Comparison of ENCODE assay signal across 24 cellular contexts in the genomic region with DNA sequence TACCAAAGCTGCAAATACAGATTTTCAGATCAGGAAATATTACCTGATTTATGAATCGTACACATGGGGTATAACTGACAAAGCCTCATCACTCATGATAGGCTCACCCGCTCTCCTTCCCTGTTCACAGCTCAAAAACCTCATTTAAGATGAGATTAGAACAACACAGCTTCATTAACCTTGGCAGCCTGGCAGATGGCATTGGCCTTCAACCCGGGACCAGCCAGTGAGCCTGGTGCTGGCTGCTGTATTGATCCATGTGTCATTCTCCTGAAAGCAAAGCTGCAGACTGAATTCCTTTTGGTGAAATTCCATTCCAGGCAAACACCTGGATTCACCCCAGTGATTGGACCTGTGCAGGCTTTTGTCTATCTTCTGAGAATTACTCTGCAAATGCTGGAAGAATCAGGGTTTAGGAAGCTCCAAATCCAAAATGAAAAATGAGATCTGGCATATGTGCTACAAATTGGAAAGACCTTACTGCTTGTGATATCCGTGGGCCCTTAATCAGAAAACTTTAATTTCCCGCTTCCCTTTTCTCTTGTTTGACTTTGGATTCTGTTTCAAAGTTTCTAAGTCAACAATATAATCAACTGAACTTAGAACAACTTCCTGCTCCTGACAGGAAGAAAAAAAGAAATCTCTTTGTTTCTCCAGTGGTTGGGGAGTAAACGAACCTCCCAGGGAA.
A peak's percentile ranks its signal among the peaks of the same experiment; 100 is the strongest.
DNase-seq lines count a peak whose midpoint lies in the region; ATAC-seq, FAIRE-seq and TF ChIP-seq lines count a peak whose summit lies in the region.
"Had no signal": no experiment of that assay in that cellular context is flagged by ENCODE, and none has a peak within 500 bp of the region (broad histone marks: within the 10 kb centered on the region; RNA-seq: fewer than 3 reads in every experiment).

No MANE protein-coding gene starts in this region.

- H3K56ac ChIP-seq in IMR-90 (ENCODE audit: extremely low read depth, insufficient read depth, low read length) (no peak overlapping the region), H1 (replicated peaks; ENCODE audit: insufficient read length, low read depth, low read length) (no peak overlapping the region)

- H3K27me3 ChIP-seq in IMR-90 (ENCODE audit: control insufficient read depth, insufficient read depth, low read length) = no peaks in the 10 kb centered on the region
- no peaks in the 10 kb centered on the region for H3K27me3 ChIP-seq in H1 (replicated peaks in 1 of 4; ENCODE audit: control insufficient read depth in 3 of 4, extremely low read depth in 1 of 4, insufficient read depth in 3 of 4, low read length in 3 of 4)
- no peaks in the 10 kb centered on the region for H3K27me3 ChIP-seq in mucosa of stomach (ENCODE audit: control insufficient read depth, insufficient read depth, low read length)
- no peaks in the 10 kb centered on the region for H3K27me3 ChIP-seq in lower lobe of right lung (ENCODE audit: low read depth)
- no peaks in the 10 kb centered on the region for H3K27me3 ChIP-seq in uterus
- H3K27me3 ChIP-seq: heart left ventricle, upper lobe of right lung had no signal

- no peak overlapping the region for H2BK5ac ChIP-seq in IMR-90 (ENCODE audit: low read depth, low read length, poor library complexity, severe bottlenecking)
- H2BK5ac ChIP-seq in H1 (ENCODE audit: low read depth, low read length) = 0 out of 2 replicates have a peak overlapping the region, but pooled peaks have one; percentile 12

- H3K14ac ChIP-seq in IMR-90 (replicated peaks; ENCODE audit: low read depth, low read length) = no peak overlapping the region
- no peak overlapping the region for H3K14ac ChIP-seq in H1 (ENCODE audit: insufficient read length)

- H2AK5ac ChIP-seq in IMR-90 (ENCODE audit: low read depth, low read length) (no peak overlapping the region), H1 (ENCODE audit: low read depth, low read length) (no peak overlapping the region; the same call in 1 of the 2 replicates)

- H3K9me3 ChIP-seq in IMR-90 (ENCODE audit: control insufficient read depth, insufficient read depth, low read length) (no peaks in the 10 kb centered on the region), H1 (ENCODE audit: insufficient read depth in 2 of 2, low read depth in 1 of 2, low read length in 1 of 2) (no peaks in the 10 kb centered on the region; a peak in 1 of 4 replicates), mucosa of stomach (ENCODE audit: control insufficient read depth, low read length) (no peaks in the 10 kb centered on the region), lower lobe of right lung (no peaks in the 10 kb centered on the region), uterus (no peaks in the 10 kb centered on the region)
- H3K9me3 ChIP-seq: A549, heart left ventricle, upper lobe of right lung had no signal

- intact Hi-C loops in IMR-90 (cut with micrococcal nuclease) (no loop called here), lower lobe of right lung (cut with DNase I) (no loop called here), uterus (cut with DNase I; ENCODE audit: low total_unique reads) (no loop called here)

- H4K20me1 ChIP-seq in IMR-90 (ENCODE audit: insufficient read depth, low read length) (no peaks in the 10 kb centered on the region), H1 (replicated peaks in 1 of 2; ENCODE audit: control insufficient read depth in 1 of 2, insufficient read depth in 2 of 2, low read length in 2 of 2) (no peaks in the 10 kb centered on the region)

- H3K79me2 ChIP-seq in H1 (ENCODE audit: control insufficient read depth in 1 of 2, insufficient read depth in 2 of 2, low read length in 2 of 2) = no peaks in the 10 kb centered on the region

- 83% methylated on average over 1 of the region's 6 CpGs; no CpG with 5 or more reads in 1 of the 2 experiments for WGBS in IMR-90 (ENCODE audit: extremely low coverage in 2 of 2, insufficient read length in 1 of 2), 2 experiments
- 84% methylated on average over 6 of the region's 6 CpGs; no CpG with 5 or more reads in 1 of the 2 experiments for WGBS in H1 (ENCODE audit: extremely low coverage in 1 of 2, insufficient coverage in 1 of 2, insufficient read length in 1 of 2, insufficient replicate concordance in 2 of 2, low coverage in 1 of 2, low lambda C conversion rate in 2 of 2, missing lambda C conversion rate in 1 of 2), 2 experiments

- H4K91ac ChIP-seq in IMR-90 (ENCODE audit: insufficient read depth, low read depth, low read length) = no peak overlapping the region
- H4K91ac ChIP-seq in H1 (replicated peaks; ENCODE audit: insufficient read length, low read length) = peak overlapping the region; percentile 29

- H4K5ac ChIP-seq in IMR-90 (ENCODE audit: low read depth, low read length) (0 out of 2 replicates have a peak overlapping the region, but pooled peaks have one; percentile 6), H1 (ENCODE audit: insufficient read length, low read depth, low read length) (no peak overlapping the region)

- dilution Hi-C loops in IMR-90 (cut with HindIII; ENCODE audit: low sequenced_read_pairs, unreplicated experiment) = no loop called here

- no peak overlapping the region for H2BK120ac ChIP-seq in IMR-90 (ENCODE audit: low read depth, low read length)
- H2BK120ac ChIP-seq in H1 (replicated peaks; ENCODE audit: low read depth, low read length) = peak overlapping the region; percentile 44

- CTCF ChIA-PET in IMR-90 (lab: Yijun Ruan, JAX) (interaction anchor here (2.4 kb wide), 1 partner anchor 13 kb away, joined by 11 read pairs; no protein-coding TSS in a partner anchor), H1 (lab: Charles Lee; ENCODE audit: partially characterized antibody) (interaction anchor here (0.7 to 4.8 kb wide), 9 partner anchors 10 to 431 kb away, joined by 3 to 26 read pairs (median 4); no protein-coding TSS in a partner anchor)

- H3K4me2 ChIP-seq in IMR-90 (ENCODE audit: low read depth, low read length) = no peak overlapping the region
- no peak overlapping the region for H3K4me2 ChIP-seq in H1 (ENCODE audit: insufficient read depth in 1 of 2, low read depth in 2 of 2, low read length in 2 of 2)
- H3K4me2 ChIP-seq: A549 had no signal

- H3K23ac ChIP-seq in IMR-90 (ENCODE audit: low read depth, low read length) (no peak overlapping the region), H1 (ENCODE audit: insufficient read length) (no peak overlapping the region)

- no peak overlapping the region for H3K18ac ChIP-seq in IMR-90 (ENCODE audit: low read depth, low read length)
- H3K18ac ChIP-seq in H1 (ENCODE audit: extremely low read depth, low read length) = no peak overlapping the region

- H4K8ac ChIP-seq in IMR-90 (ENCODE audit: low read depth in 2 of 2, low read length in 2 of 2) = no peak overlapping the region
- H4K8ac ChIP-seq in H1 (ENCODE audit: extremely low read depth, insufficient read depth, low read length) = no peak overlapping the region

- no TSS peak for BruUV-seq in IMR-90 (replicated peaks; lab: Mats Ljungman, UMichigan)

- H3K9me1 ChIP-seq in IMR-90 (ENCODE audit: insufficient read depth, low read length) = no peaks in the 10 kb centered on the region

- in situ Hi-C loops in IMR-90 (cut with MboI; ENCODE audit: low sequenced_read_pairs) = no loop called here

- peak overlapping the region; percentile 16; the same call in 1 of the 2 replicates for H2BK20ac ChIP-seq in IMR-90 (ENCODE audit: low read depth, low read length)
- peak overlapping the region; percentile 55; the same call in 1 of the 2 replicates for H2BK20ac ChIP-seq in H1 (ENCODE audit: low read length)

- H2AFZ ChIP-seq in IMR-90 (replicated peaks; ENCODE audit: low read length, poor library complexity) (no peak overlapping the region), H1 (ENCODE audit: low read length) (peak overlapping the region; percentile 14; the same call in 1 of the 2 replicates)

- no peaks in the 10 kb centered on the region for H3K23me2 ChIP-seq in H1 (ENCODE audit: low read depth, low read length)

- H3K79me1 ChIP-seq in IMR-90 (ENCODE audit: low read depth in 1 of 2, low read length in 2 of 2) (no peaks in the 10 kb centered on the region), H1 (ENCODE audit: low read depth, low read length) (no peaks in the 10 kb centered on the region)

- TF ChIP-seq RAD21 in IMR-90 (IDR thresholded peaks at IDR 0.05; ENCODE audit: low read length) (no peak), H1 (IDR thresholded peaks at IDR 0.05 in 1 of 2, conservative IDR thresholded peaks at IDR 0.05 in 1 of 2; ENCODE audit: low read depth in 2 of 2, low read length in 2 of 2) (no peak)

- H3K36me3 ChIP-seq in IMR-90 (ENCODE audit: control insufficient read depth, insufficient read depth, low read length) (no peaks in the 10 kb centered on the region), H1 (ENCODE audit: control insufficient read depth in 2 of 4, insufficient read depth in 4 of 4, low read length in 3 of 4) (no peaks in the 10 kb centered on the region; a peak in 1 of 8 replicates), mucosa of stomach (ENCODE audit: control insufficient read depth, insufficient read depth, low read length) (no peaks in the 10 kb centered on the region), lower lobe of right lung (no peaks in the 10 kb centered on the region), uterus (no peaks in the 10 kb centered on the region)
- H3K36me3 ChIP-seq: heart left ventricle, upper lobe of right lung had no signal

- POLR2A ChIA-PET in IMR-90 (lab: Charles Lee; ENCODE audit: unreplicated experiment) = no interaction called here
- POLR2A ChIA-PET in H1 (lab: Charles Lee; ENCODE audit: partially characterized antibody) = no interaction called here

- TF ChIP-seq CTCF in C4-2B (conservative IDR thresholded peaks at IDR 0.05) = no peak
- TF ChIP-seq CTCF in IMR-90 (conservative IDR thresholded peaks at IDR 0.05; ENCODE audit: low read depth, low read length) = no peak
- TF ChIP-seq CTCF in H1 (IDR thresholded peaks at IDR 0.05; ENCODE audit: control extremely low read depth in 1 of 3, insufficient read depth in 1 of 3, low read depth in 1 of 3, low read length in 3 of 3) = no peak
- TF ChIP-seq CTCF in lower lobe of right lung (IDR thresholded peaks at IDR 0.05) = no peak
- TF ChIP-seq CTCF in uterus (IDR thresholded peaks at IDR 0.05) = no peak

- DNase-seq in IMR-90 (no peak), H1 (ENCODE audit: low read depth in 1 of 2, low spot score in 2 of 2) (no peak), lower lobe of right lung (no peak), uterus (no peak)
- DNase-seq in activated T-cell treated with anti-CD3 and anti-CD28 coated beads, Interleukin-2, amount 50 U/mL, for 1 hour = no peak
- DNase-seq: activated CD4-positive, alpha-beta T cell treated with anti-CD3 and anti-CD28 coated beads, Interleukin-2, amount 50 U/mL, for 1 hour; activated naive CD8-positive, alpha-beta T cell treated with anti-CD3 and anti-CD28 coated beads, Interleukin-2, amount 10 ng/mL, durations not matched to agents 7 days and 5 days; CD8-positive, alpha-beta memory T cell; cerebellar nuclear complex; DMS79; heart left ventricle; left cardiac atrium; NCI-H1694 treated with DMSO at 0.1 percent for 48 hours; NCI-H69; nephron progenitor cell; OCI-M1; upper lobe of right lung had no signal

- H3K27ac ChIP-seq in C4-2B (peak overlapping the region; percentile 73), IMR-90 (ENCODE audit: insufficient read depth, low read length) (no peak overlapping the region), H1 (ENCODE audit: low read depth, low read length) (no peak overlapping the region), lower lobe of right lung (no peak overlapping the region), uterus (no peak overlapping the region)
- H3K27ac ChIP-seq: A549, epithelial cell of prostate, heart left ventricle, upper lobe of right lung, VCaP had no signal

- ATAC-seq in IMR-90 (ENCODE audit: low read depth) = no peak
- no peak for ATAC-seq in HG02798 (IDR thresholded peaks at IDR 0.05; ENCODE audit: poor library complexity, unreplicated experiment)
- no peak for ATAC-seq in lower lobe of right lung
- ATAC-seq: A549, heart left ventricle had no signal

- peak overlapping the region; percentile 78 for H2BK12ac ChIP-seq in H1 (ENCODE audit: low read depth, low read length)

- H3K4me1 ChIP-seq in IMR-90 (ENCODE audit: control insufficient read depth, insufficient read depth, low read length) (peaks cover 2% of the 10 kb centered on the region; the same call in 1 of the 2 replicates), H1 (replicated peaks in 1 of 4; ENCODE audit: control insufficient read depth in 3 of 4, insufficient read depth in 4 of 4, low read length in 3 of 4) (peaks cover 0 to 3% (median under 1%) of the 10 kb centered on the region in 4 experiments; a peak in 2 of 7 replicates), mucosa of stomach (ENCODE audit: control insufficient read depth, insufficient read depth, low read length) (peaks cover 14% of the 10 kb centered on the region), lower lobe of right lung (peaks cover 9% of the 10 kb centered on the region), uterus (no peaks in the 10 kb centered on the region)
- H3K4me1 ChIP-seq: A549, upper lobe of right lung had no signal

- TF ChIP-seq POLR2A in IMR-90 (IDR thresholded peaks at IDR 0.05; ENCODE audit: low read depth, low read length) = no peak
- TF ChIP-seq POLR2A in H1 (IDR thresholded peaks at IDR 0.05; ENCODE audit: control extremely low read depth in 1 of 2, low read depth in 2 of 2, low read length in 2 of 2) = no peak
- TF ChIP-seq POLR2A in uterus (IDR thresholded peaks at IDR 0.05) = no peak

- H3K9ac ChIP-seq in IMR-90 (ENCODE audit: low read depth, low read length) = no peak overlapping the region
- H3K9ac ChIP-seq in H1 (replicated peaks in 1 of 4; ENCODE audit: extremely low read depth in 1 of 4, low read depth in 3 of 4, low read length in 3 of 4) = no peak overlapping the region
- no peak overlapping the region for H3K9ac ChIP-seq in mucosa of stomach (ENCODE audit: low read length)

- H3K4ac ChIP-seq in IMR-90 (ENCODE audit: low read depth, low read length) (no peak overlapping the region), H1 (replicated peaks; ENCODE audit: insufficient read length, low read depth, low read length) (no peak overlapping the region)

- no peak overlapping the region for H2AK9ac ChIP-seq in IMR-90 (replicated peaks; ENCODE audit: low read depth, low read length, poor library complexity)

- TF ChIP-seq EP300 in H1 (IDR thresholded peaks at IDR 0.05; ENCODE audit: borderline replicate concordance in 1 of 2, low read depth in 2 of 2, low read length in 2 of 2) = no peak

- peak overlapping the region; percentile 44; the same call in 1 of the 3 replicates for H2BK15ac ChIP-seq in IMR-90 (ENCODE audit: low read depth, low read length)
- H2BK15ac ChIP-seq in H1 (ENCODE audit: low read length) = no peak overlapping the region; the same call in 1 of the 2 replicates

- H3K4me3 ChIP-seq in IMR-90 (ENCODE audit: insufficient read depth, low read depth, low read length) = no peak overlapping the region
- no peak overlapping the region for H3K4me3 ChIP-seq in H1 (ENCODE audit: extremely low read depth in 1 of 4, insufficient read depth in 2 of 4, low read depth in 3 of 4, low read length in 4 of 4)
- peak overlapping the region; percentile 3 for H3K4me3 ChIP-seq in mucosa of stomach (ENCODE audit: low read length)
- H3K4me3 ChIP-seq in lower lobe of right lung = no peak overlapping the region
- no peak overlapping the region for H3K4me3 ChIP-seq in uterus
- H3K4me3 ChIP-seq: A549, heart left ventricle, upper lobe of right lung had no signal

- FAIRE-seq in H1 (lab: Jason Lieb, UNC) = no peak
- FAIRE-seq: A549, GM18507 had no signal
